In the genomic region with DNA sequence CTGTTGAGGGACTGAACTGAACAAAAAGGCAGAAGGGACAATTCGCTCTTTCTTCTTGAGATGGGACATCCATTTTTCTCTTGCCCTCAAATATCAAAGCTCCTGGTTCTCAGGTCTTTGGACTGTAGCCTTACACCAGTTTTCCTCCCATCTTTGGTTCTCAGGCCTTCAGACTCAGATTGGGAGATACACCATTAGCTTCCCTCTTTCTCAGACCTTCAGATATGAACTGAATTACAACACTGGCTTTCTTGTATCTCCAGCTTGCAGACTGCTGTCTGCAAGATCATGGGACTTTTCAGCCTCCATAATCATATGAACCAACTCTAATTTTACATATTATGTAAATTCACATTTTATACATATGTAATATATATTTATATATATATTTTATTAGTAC, we compare ENCODE assay signal across 1 cellular context.
A peak's percentile ranks its signal among the peaks of the same experiment; 100 is the strongest.
TF ChIP-seq lines count a peak whose summit lies in the region.

No MANE protein-coding gene starts in this region.

TF ChIP-seq in K562, 482 proteins besides CTCF, POLR2A, EP300 and RAD21 (continued from another document):
- TF ChIP-seq CBFA2T2 (conservative IDR thresholded peaks at IDR 0.05): 0 out of 2 replicates have a peak, but pooled peaks have one; percentile 5
- TF ChIP-seq TCF3 (CRISPR knock-in tag; IDR thresholded peaks at IDR 0.05): peak; percentile 64
- no peak for TF ChIP-seq ZNF79 (CRISPR knock-in tag; IDR thresholded peaks at IDR 0.05; ENCODE audit: low read depth)
- TF ChIP-seq TAL1 (IDR thresholded peaks at IDR 0.05): peak; percentile 28; the same call in 1 of the 2 replicates
- TF ChIP-seq HDAC2 (IDR thresholded peaks at IDR 0.05): 0 out of 2 replicates have a peak, but pooled peaks have one; percentile 13
- peak; percentile 68; the same call in 1 of the 2 replicates for TF ChIP-seq TEAD4 (IDR thresholded peaks at IDR 0.05; ENCODE audit: low read length)
- TF ChIP-seq TEAD4 (CRISPR knock-in tag; IDR thresholded peaks at IDR 0.05; ENCODE audit: borderline replicate concordance): no peak
- peak; percentile 63 for TF ChIP-seq GATA2 (CRISPR knock-in tag; IDR thresholded peaks at IDR 0.05)
- no peak for TF ChIP-seq CHD4 (IDR thresholded peaks at IDR 0.05; ENCODE audit: insufficient read depth, insufficient replicate concordance, low read depth, low read length, poor library complexity, severe bottlenecking)
TF ChIP-seq in K562: peak in this region for 8.
